Comparison of ENCODE assay signal across 12 cellular contexts in the genomic region with DNA sequence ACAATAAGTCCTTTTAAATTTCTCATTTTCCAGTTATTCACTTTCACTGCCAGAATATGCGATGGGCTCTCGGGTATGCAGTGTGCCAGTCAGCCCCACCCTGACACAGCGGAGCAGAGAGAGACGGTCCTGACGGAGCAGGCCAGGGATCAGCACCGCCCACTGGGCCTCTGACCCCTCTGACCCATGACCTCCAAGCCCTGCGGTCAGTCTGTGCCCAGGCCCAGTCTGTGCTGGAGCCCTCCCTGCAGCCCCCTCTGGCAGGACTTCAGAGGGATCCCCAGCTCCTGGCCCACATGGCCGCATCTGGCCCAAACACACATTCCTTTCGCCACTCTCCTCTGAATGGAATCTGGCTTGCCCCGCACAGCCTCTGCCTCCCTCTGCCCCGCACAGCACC. TPM values are rescaled to one million over a fixed set of nuclear protein-coding genes. Genes with fewer than 3 reads are reported as not detected.
DNase-seq lines count a peak whose midpoint lies in the region; ATAC-seq and TF ChIP-seq lines count a peak whose summit lies in the region.
"Had no signal": no experiment of that assay in that cellular context is flagged by ENCODE, and none has a peak within 500 bp of the region (broad histone marks: within the 10 kb centered on the region; RNA-seq: fewer than 3 reads in every experiment).

No MANE protein-coding gene starts in this region.

- H3K4me3 Mint-ChIP-seq in stimulated activated naive CD8-positive, alpha-beta T cell treated with anti-CD3 and anti-CD28 coated beads, Interleukin-15, Interleukin-2, amounts not matched to agents 100 ng/mL and 50 ng/mL, for 24 hours, result no peak overlapping the region
- H3K4me3 Mint-ChIP-seq in neural crest cell, result no peak overlapping the region

- no peak for ATAC-seq in stimulated activated naive CD8-positive, alpha-beta T cell treated with anti-CD3 and anti-CD28 coated beads, Interleukin-15, Interleukin-2, amounts not matched to agents 100 U/mL and 50 U/mL, for 24 hours
- no peak for ATAC-seq in GM21786 (IDR thresholded peaks at IDR 0.05; ENCODE audit: unreplicated experiment)
- ATAC-seq: body of pancreas had no signal

- H3K27ac Mint-ChIP-seq in stimulated activated naive CD8-positive, alpha-beta T cell treated with anti-CD3 and anti-CD28 coated beads, Interleukin-15, Interleukin-2, amounts not matched to agents 100 ng/mL and 50 ng/mL, for 24 hours, result peak overlapping the region; percentile 55
- peak overlapping the region; percentile 78 for H3K27ac Mint-ChIP-seq in neural crest cell (ENCODE audit: unreplicated experiment)

- H3K27me3 Mint-ChIP-seq in stimulated activated naive CD8-positive, alpha-beta T cell treated with anti-CD3 and anti-CD28 coated beads, Interleukin-15, Interleukin-2, amounts not matched to agents 100 ng/mL and 50 ng/mL, for 24 hours, result peaks cover 21% of the 10 kb centered on the region
- no peaks in the 10 kb centered on the region for H3K27me3 Mint-ChIP-seq in neural crest cell (ENCODE audit: low read depth)

- peaks cover 4% of the 10 kb centered on the region for H3K9me3 Mint-ChIP-seq in stimulated activated naive CD8-positive, alpha-beta T cell treated with anti-CD3 and anti-CD28 coated beads, Interleukin-15, Interleukin-2, amounts not matched to agents 100 ng/mL and 50 ng/mL, for 24 hours
- peaks cover 8% of the 10 kb centered on the region for H3K9me3 Mint-ChIP-seq in neural crest cell

- H3K4me1 Mint-ChIP-seq in stimulated activated naive CD8-positive, alpha-beta T cell treated with anti-CD3 and anti-CD28 coated beads, Interleukin-15, Interleukin-2, amounts not matched to agents 100 ng/mL and 50 ng/mL, for 24 hours (ENCODE audit: low read depth), result peaks cover 63% of the 10 kb centered on the region
- peaks cover 22% of the 10 kb centered on the region for H3K4me1 Mint-ChIP-seq in neural crest cell

- TF ChIP-seq CTCF in foreskin fibroblast (IDR thresholded peaks at IDR 0.05; ENCODE audit: low read depth, low read length) (no peak), neural crest cell (conservative IDR thresholded peaks at IDR 0.05) (no peak)

- H3K4me3 ChIP-seq in foreskin fibroblast (ENCODE audit: low read depth in 1 of 2, low read length in 2 of 2), result no peak overlapping the region
- H3K4me3 ChIP-seq: body of pancreas had no signal

- H3K36me3 Mint-ChIP-seq in stimulated activated naive CD8-positive, alpha-beta T cell treated with anti-CD3 and anti-CD28 coated beads, Interleukin-15, Interleukin-2, amounts not matched to agents 100 ng/mL and 50 ng/mL, for 24 hours (ENCODE audit: low read depth), result peaks cover 3% of the 10 kb centered on the region
- H3K36me3 Mint-ChIP-seq in neural crest cell (ENCODE audit: low read depth), result peaks cover 8% of the 10 kb centered on the region

- no peak for DNase-seq in stimulated activated naive CD8-positive, alpha-beta T cell treated with anti-CD3 and anti-CD28 coated beads, Interleukin-15, Interleukin-2, amounts not matched to agents 100 U/mL and 50 U/mL, for 24 hours
- DNase-seq in foreskin fibroblast (peak; percentile 77 to 78), neural crest cell (ENCODE audit: low read depth, low spot score) (peak; percentile 50), DMS 273 (lab: John Stamatoyannopoulos, UW; ENCODE audit: unreplicated experiment) (no peak), NCI-H526 treated with DMSO at 0.1 percent for 48 hours (lab: John Stamatoyannopoulos, UW) (no peak), NCI-H2227 (lab: John Stamatoyannopoulos, UW; ENCODE audit: unreplicated experiment) (no peak)
- DNase-seq: body of pancreas; GDM1; NCI-H510A treated with DMSO at 0.1 percent for 48 hours; stimulated activated naive CD4-positive, alpha-beta T cell treated with Interleukin-2 at 50 U/mL for 16 hours had no signal

RNA-seq across cellular contexts. Expression of gene COL6A2, which starts 43.5 kb away (rescaled TPM):
- total RNA-seq in neural crest cell, result 17.8 and 18.5 TPM in 2 replicates

Comparison
In these comparisons a context has a peak if more than half of its experiments do, and no peak if none do; other contexts are left out.
1. DNase-seq: peak in foreskin fibroblast (2 of 2) and neural crest cell (single experiment); none in stimulated activated naive CD8-positive, alpha-beta T cell treated with anti-CD3 and anti-CD28 coated beads, Interleukin-15, Interleukin-2, amounts not matched to agents 100 U/mL and 50 U/mL, for 24 hours (single experiment), DMS 273 (single experiment), NCI-H526 treated with DMSO at 0.1 percent for 48 hours (single experiment) and NCI-H2227 (single experiment).